ENCODE assay signal across 16 cellular contexts in the genomic region with DNA sequence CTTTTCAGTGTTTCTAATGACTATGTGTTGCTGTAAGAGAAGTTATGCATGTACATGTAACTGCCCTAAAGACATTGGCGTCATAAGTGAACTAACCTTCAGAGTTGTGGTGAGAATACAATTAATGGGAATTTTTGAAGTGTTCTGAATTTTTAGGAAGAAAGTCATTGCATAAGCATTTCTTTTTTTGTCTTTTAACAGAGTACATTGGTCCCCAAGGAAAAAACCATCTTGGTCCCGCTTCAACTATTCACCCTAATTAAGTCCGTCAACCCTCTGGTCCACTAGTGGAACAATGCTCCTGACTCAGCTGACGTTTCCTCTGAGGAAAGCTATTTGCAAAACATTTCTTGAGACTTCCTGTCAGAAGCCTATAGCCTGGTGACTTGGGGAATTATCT. TPM values are rescaled to one million over a fixed set of nuclear protein-coding genes. Genes with fewer than 3 reads are reported as not detected.
DNase-seq lines count a peak whose midpoint lies in the region; FAIRE-seq and TF ChIP-seq lines count a peak whose summit lies in the region.
"Had no signal": no experiment of that assay in that cellular context is flagged by ENCODE, and none has a peak within 500 bp of the region (broad histone marks: within the 10 kb centered on the region; RNA-seq: fewer than 3 reads in every experiment).

No MANE protein-coding gene starts in this region.

- no peak overlapping the region for H3K27ac ChIP-seq in smooth muscle cell (ENCODE audit: low read depth)
- H3K27ac ChIP-seq: SJCRH30, stomach had no signal

- no peak for FAIRE-seq in GM12891 (lab: Jason Lieb, UNC)
- FAIRE-seq: islet of Langerhans had no signal

- no peaks in the 10 kb centered on the region for H3K79me2 ChIP-seq in smooth muscle cell (ENCODE audit: low read depth)

- H3K9me3 ChIP-seq in skeletal muscle satellite cell (replicated peaks; ENCODE audit: low read length) (no peaks in the 10 kb centered on the region), smooth muscle cell (replicated peaks; ENCODE audit: low read depth) (no peaks in the 10 kb centered on the region)
- H3K9me3 ChIP-seq: SJCRH30, stomach had no signal

- H3K4me3 ChIP-seq in skeletal muscle satellite cell (ENCODE audit: low read length): no peak overlapping the region
- H3K4me3 ChIP-seq in smooth muscle cell: no peak overlapping the region
- H3K4me3 ChIP-seq: SJCRH30, stomach had no signal

- 79% methylated on average over 4 of the region's 4 CpGs for WGBS in smooth muscle cell (ENCODE audit: low lambda C conversion rate)

- DNase-seq in ELR (ENCODE audit: low read depth): peak; percentile 63
- DNase-seq in T1000 (lab: John Stamatoyannopoulos, UW): peak; percentile 43
- peak; percentile 34 for DNase-seq in foreskin melanocyte
- no peak for DNase-seq in smooth muscle cell (lab: John Stamatoyannopoulos, UW; ENCODE audit: unreplicated experiment)
- no peak for DNase-seq in stimulated activated CD8-positive, alpha-beta memory T cell treated with anti-CD3 and anti-CD28 coated beads, Interleukin-4, amount 100 ng/mL, for 48 hours
- DNase-seq in GM12891 (ENCODE audit: insufficient read length, low spot score): no peak
- DNase-seq: activated CD8-positive, alpha-beta memory T cell treated with anti-CD3 and anti-CD28 coated beads for 24 hours; activated effector memory CD4-positive, alpha-beta T cell treated with anti-CD3 and anti-CD28 coated beads, Interleukin-2, amount 50 U/mL, for 16 hours; COR-L47; NCI-H2107; retina; SJCRH30; stomach had no signal

- H3K4me2 ChIP-seq in skeletal muscle satellite cell (ENCODE audit: low read length): no peak overlapping the region
- no peak overlapping the region for H3K4me2 ChIP-seq in smooth muscle cell

- H3K27me3 ChIP-seq in skeletal muscle satellite cell (ENCODE audit: control insufficient read depth, insufficient read depth, low read length) (no peaks in the 10 kb centered on the region), smooth muscle cell (ENCODE audit: low read depth) (no peaks in the 10 kb centered on the region)
- H3K27me3 ChIP-seq: SJCRH30, stomach had no signal

- H3K4me1 ChIP-seq in skeletal muscle satellite cell (ENCODE audit: control insufficient read depth, insufficient read depth, low read length) (peaks cover 45% of the 10 kb centered on the region), smooth muscle cell (ENCODE audit: low read depth) (no peaks in the 10 kb centered on the region)
- H3K4me1 ChIP-seq: stomach had no signal

- H2AFZ ChIP-seq in smooth muscle cell (ENCODE audit: low read depth): no peak overlapping the region

- TF ChIP-seq POLR2A in GM12891 (IDR thresholded peaks at IDR 0.05; ENCODE audit: low read depth, low read length): no peak

- no peaks in the 10 kb centered on the region for H4K20me1 ChIP-seq in smooth muscle cell (ENCODE audit: low read depth)

- no peaks in the 10 kb centered on the region for H3F3A ChIP-seq in smooth muscle cell (ENCODE audit: low read depth)

- no peak for TF ChIP-seq CTCF in smooth muscle cell (IDR thresholded peaks at IDR 0.05; ENCODE audit: borderline replicate concordance, insufficient read depth, poor library complexity, severe bottlenecking)

- peak overlapping the region; percentile 59 for H3K9ac ChIP-seq in skeletal muscle satellite cell (ENCODE audit: low read depth, low read length)
- H3K9ac ChIP-seq in smooth muscle cell (ENCODE audit: low read depth): no peak overlapping the region

- H3K36me3 ChIP-seq in skeletal muscle satellite cell (ENCODE audit: insufficient read depth, low read length) (no peaks in the 10 kb centered on the region), smooth muscle cell (ENCODE audit: low read depth) (no peaks in the 10 kb centered on the region)
- H3K36me3 ChIP-seq: SJCRH30, stomach had no signal

TF ChIP-seq in GM12891, 5 proteins besides CTCF, POLR2A, EP300 and RAD21:
- TF ChIP-seq POU2F2 (IDR thresholded peaks at IDR 0.05; ENCODE audit: low read depth, low read length) (no peak), PAX5 (IDR thresholded peaks at IDR 0.05; ENCODE audit: insufficient read depth, low read length, severe bottlenecking) (no peak), POLR2AphosphoS5 (IDR thresholded peaks at IDR 0.05; ENCODE audit: low read depth, low read length) (no peak), SPI1 (IDR thresholded peaks at IDR 0.05; ENCODE audit: low read depth, low read length) (no peak), TAF1 (IDR thresholded peaks at IDR 0.05; ENCODE audit: low read depth, low read length) (no peak)

RNA-seq across cellular contexts. Expression of gene VIT, which starts 41.1 kb away (rescaled TPM):
- total RNA-seq in skeletal muscle satellite cell (2012; rRNA removed): 3.5 and 8.5 TPM in 2 replicates
- total RNA-seq in smooth muscle cell: 0.13 TPM in 1 of 2 replicates, not detected in the other
- polyA plus RNA-seq in smooth muscle cell: not detected in 2 replicates
- not detected for polyA plus RNA-seq in GM12891 (2012; ENCODE audit: low read depth, missing spikeins)
- total RNA-seq: epithelial cell of proximal tubule had no signal

RNA-seq across cellular contexts. Expression of gene FEZ2, which starts 57.5 kb away (rescaled TPM):
- total RNA-seq in skeletal muscle satellite cell (2012; rRNA removed): 58.1 and 63.3 TPM in 2 replicates
- total RNA-seq in smooth muscle cell: 69.0 and 70.9 TPM in 2 replicates
- polyA plus RNA-seq in smooth muscle cell: 17.7 and 23.2 TPM in 2 replicates
- 5.0 TPM for polyA plus RNA-seq in GM12891 (2012; ENCODE audit: low read depth, missing spikeins)

Comparison
In these comparisons a context has a peak if more than half of its experiments do, and no peak if none do; other contexts are left out.
1. DNase-seq: peak in ELR (single experiment), T1000 (single experiment) and foreskin melanocyte (single experiment); none in smooth muscle cell (single experiment), stimulated activated CD8-positive, alpha-beta memory T cell treated with anti-CD3 and anti-CD28 coated beads, Interleukin-4, amount 100 ng/mL, for 48 hours (single experiment) and GM12891 (single experiment).